ENCODE assay signal across 32 cellular contexts in the genomic region with DNA sequence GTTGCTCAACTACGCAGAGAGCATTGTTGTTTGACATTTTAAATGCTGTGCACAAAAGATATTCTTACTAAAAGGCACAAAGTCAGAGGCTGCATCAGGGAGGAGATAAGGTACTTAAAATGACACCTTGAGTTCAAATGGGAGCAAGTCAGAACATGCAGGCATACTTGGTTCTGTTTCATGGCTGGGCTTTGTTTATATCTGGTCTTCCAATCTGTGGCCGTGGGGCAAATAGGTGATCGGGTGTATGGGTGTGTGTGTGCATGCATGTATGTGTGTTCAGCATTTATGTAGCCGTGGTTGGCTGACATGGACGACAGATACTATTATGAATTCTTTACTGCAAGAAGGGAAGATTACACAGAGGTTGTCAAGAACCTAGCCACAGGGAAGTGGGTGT.
"Had no signal": no experiment of that assay in that cellular context is flagged by ENCODE, and none has a peak within 500 bp of the region (broad histone marks: within the 10 kb centered on the region; RNA-seq: fewer than 3 reads in every experiment).

No MANE protein-coding gene starts in this region.

- ATAC-seq: activated naive CD8-positive, alpha-beta T cell treated with anti-CD3 and anti-CD28 coated beads, Interleukin-2, amount 50 U/mL, for 24 hours; activated T-cell treated with anti-CD3 and anti-CD28 coated beads, Interleukin-2, amount 50 U/mL, for 4 hours; activated T-helper 17 cell treated with anti-CD3 and anti-CD28 coated beads, Interleukin-2, amount 50 U/mL, for 72 hours; gastroesophageal sphincter; naive thymus-derived CD8-positive, alpha-beta T cell; pancreas; stimulated activated memory B cell treated with anti-CD40 and anti-IgM and Interleukin-4, amounts not matched to agents 10 μg/mL and 1 μg/mL and 100 μg/mL, for 72 hours; stimulated activated naive CD8-positive, alpha-beta T cell treated with anti-CD3 and anti-CD28 coated beads, Interleukin-15, amount 100 ng/mL, for 72 hours had no signal

- H3K79me2 ChIP-seq: hepatocyte had no signal

- H3K27me3 ChIP-seq: gastroesophageal sphincter, hepatocyte, pancreas, sigmoid colon had no signal

- DNase-seq: activated CD4-positive, alpha-beta memory T cell treated with anti-CD3 and anti-CD28 coated beads for 36 hours; activated CD4-positive, alpha-beta T cell treated with anti-CD3 and anti-CD28 coated beads for 48 hours; activated CD8-positive, alpha-beta memory T cell treated with anti-CD3 and anti-CD28 coated beads, Interleukin-2, amount 50 U/mL, for 4 hours; activated gamma-delta T cell treated with Interleukin-2 at 50 U/mL for 16 hours; activated naive CD4-positive, alpha-beta T cell treated with anti-CD3 and anti-CD28 coated beads, Interleukin-2, amount 50 U/mL, for 16 hours; activated naive CD8-positive, alpha-beta T cell treated with anti-CD3 and anti-CD28 coated beads, Interleukin-2, amount 50 U/mL, for 24 hours; activated T-cell treated with anti-CD3 and anti-CD28 coated beads, Interleukin-2, amount 50 U/mL, for 4 hours; dermis blood vessel endothelial cell; effector CD4-positive, alpha-beta T cell; naive thymus-derived CD8-positive, alpha-beta T cell; nucleus accumbens; pancreas; retina; sigmoid colon; small intestine; stimulated activated CD4-positive, alpha-beta T cell treated with anti-CD3 and anti-CD28 coated beads, Interleukin-1b, Interleukin-23, amount 100 ng/mL, for 48 hours; stimulated activated CD4-positive, alpha-beta T cell treated with anti-CD3 and anti-CD28 coated beads, Interleukin-4, amount 100 ng/mL, for 4 hours; stimulated activated CD8-positive, alpha-beta memory T cell treated with anti-CD3 and anti-CD28 coated beads, Interleukin-4, amount 100 ng/mL, for 48 hours; stimulated activated naive CD8-positive, alpha-beta T cell treated with anti-CD3 and anti-CD28 coated beads, Interleukin-15, amount 100 ng/mL, for 72 hours; SW 1271; T-helper 9 cell had no signal

- H3K9me3 ChIP-seq: pancreas, prostate gland, sigmoid colon had no signal

- H3K36me3 ChIP-seq: gastroesophageal sphincter, pancreas, prostate gland, sigmoid colon had no signal

- H3K4me3 ChIP-seq: gastroesophageal sphincter, hepatocyte, pancreas, prostate gland, sigmoid colon had no signal

- H3K27ac ChIP-seq: gastroesophageal sphincter, hepatocyte, pancreas, prostate gland, sigmoid colon, VCaP had no signal

- H3K4me1 ChIP-seq: pancreas, prostate gland had no signal

- H3K27ac Mint-ChIP-seq: activated CD4-positive, alpha-beta memory T cell treated with anti-CD3 and anti-CD28 coated beads for 36 hours; activated naive CD8-positive, alpha-beta T cell treated with anti-CD3 and anti-CD28 coated beads, Interleukin-2, amount 50 U/mL, for 24 hours; activated T-helper 17 cell treated with anti-CD3 and anti-CD28 coated beads, Interleukin-2, amount 50 U/mL, for 72 hours; memory B cell; stimulated activated memory B cell treated with anti-CD40 and anti-IgM and Interleukin-4, amounts not matched to agents 10 μg/mL and 1 μg/mL and 100 μg/mL, for 72 hours; T-helper 1 cell treated with Interleukin-12 subunit alpha and Interleukin-12 subunit beta and Interleukin-4 antibody, amounts not matched to agents 30 μg/mL and 1 μg/mL, for 36 hours had no signal

- H3K4me1 Mint-ChIP-seq: activated naive CD8-positive, alpha-beta T cell treated with anti-CD3 and anti-CD28 coated beads, Interleukin-2, amount 50 U/mL, for 24 hours; activated T-helper 17 cell treated with anti-CD3 and anti-CD28 coated beads, Interleukin-2, amount 50 U/mL, for 72 hours; neural crest cell; stimulated activated memory B cell treated with anti-CD40 and anti-IgM and Interleukin-4, amounts not matched to agents 10 μg/mL and 1 μg/mL and 100 μg/mL, for 72 hours; stimulated activated naive CD8-positive, alpha-beta T cell treated with anti-CD3 and anti-CD28 coated beads, Interleukin-15, amount 100 ng/mL, for 72 hours had no signal

- H3K27me3 Mint-ChIP-seq: activated CD4-positive, alpha-beta memory T cell treated with anti-CD3 and anti-CD28 coated beads for 36 hours; activated naive CD8-positive, alpha-beta T cell treated with anti-CD3 and anti-CD28 coated beads, Interleukin-2, amount 50 U/mL, for 24 hours; activated T-helper 17 cell treated with anti-CD3 and anti-CD28 coated beads, Interleukin-2, amount 50 U/mL, for 72 hours; memory B cell; naive thymus-derived CD8-positive, alpha-beta T cell; stimulated activated memory B cell treated with anti-CD40 and anti-IgM and Interleukin-4, amounts not matched to agents 10 μg/mL and 1 μg/mL and 100 μg/mL, for 72 hours; stimulated activated naive CD8-positive, alpha-beta T cell treated with anti-CD3 and anti-CD28 coated beads, Interleukin-15, amount 100 ng/mL, for 72 hours had no signal

- H3K4me3 Mint-ChIP-seq: activated CD4-positive, alpha-beta memory T cell treated with anti-CD3 and anti-CD28 coated beads for 36 hours; activated naive CD8-positive, alpha-beta T cell treated with anti-CD3 and anti-CD28 coated beads, Interleukin-2, amount 50 U/mL, for 24 hours; activated T-cell treated with anti-CD3 and anti-CD28 coated beads, Interleukin-2, amount 50 U/mL, for 4 hours; activated T-helper 17 cell treated with anti-CD3 and anti-CD28 coated beads, Interleukin-2, amount 50 U/mL, for 72 hours; memory B cell; naive thymus-derived CD8-positive, alpha-beta T cell; neural crest cell; stimulated activated memory B cell treated with anti-CD40 and anti-IgM and Interleukin-4, amounts not matched to agents 10 μg/mL and 1 μg/mL and 100 μg/mL, for 72 hours; stimulated activated naive CD8-positive, alpha-beta T cell treated with anti-CD3 and anti-CD28 coated beads, Interleukin-15, amount 100 ng/mL, for 72 hours; T-helper 1 cell treated with Interleukin-12 subunit alpha and Interleukin-12 subunit beta and Interleukin-4 antibody, amounts not matched to agents 30 μg/mL and 1 μg/mL, for 36 hours had no signal

- H3K4me2 ChIP-seq: hepatocyte had no signal

- H3K9me3 Mint-ChIP-seq: T-helper 1 cell treated with Interleukin-12 subunit alpha and Interleukin-12 subunit beta and Interleukin-4 antibody, amounts not matched to agents 30 μg/mL and 1 μg/mL, for 36 hours had no signal

- FAIRE-seq: colon, pancreas, small intestine, TTC549 had no signal

- H2AFZ ChIP-seq: hepatocyte had no signal
